In genomic region chr6:106165885-106166485, GRCh38 we compare ENCODE assay signal across 15 cellular contexts.
DNase-seq lines count a peak whose midpoint lies in the region; ATAC-seq and TF ChIP-seq lines count a peak whose summit lies in the region.
"Had no signal": no experiment of that assay in that cellular context is flagged by ENCODE, and none has a peak within 500 bp of the region (broad histone marks: within the 10 kb centered on the region; RNA-seq: fewer than 3 reads in every experiment).

No MANE protein-coding gene starts in this region.

- peak overlapping the region; percentile 44; the same call in 1 of the 2 replicates for H3K4me2 ChIP-seq in MM.1S (ENCODE audit: low read depth, low read length)

- intact Hi-C loops in activated CD4-positive, alpha-beta memory T cell treated with anti-CD3 and anti-CD28 coated beads for 36 hours (cut with micrococcal nuclease) = no loop called here

- no peaks in the 10 kb centered on the region for H3K27me3 ChIP-seq in MM.1S (replicated peaks; ENCODE audit: insufficient read depth, low read length)
- H3K27me3 ChIP-seq: ovary had no signal

- H3K27ac ChIP-seq in MM.1S (ENCODE audit: low read length) = peak overlapping the region; percentile 98
- H3K27ac ChIP-seq: ovary had no signal

- H3K4me3 ChIP-seq in MM.1S (ENCODE audit: low read length) = no peak overlapping the region
- H3K4me3 ChIP-seq: ovary had no signal

- H3K9me2 ChIP-seq in MM.1S (replicated peaks; ENCODE audit: insufficient read depth, low read length) = no peaks in the 10 kb centered on the region

- CTCF ChIA-PET in activated CD4-positive, alpha-beta memory T cell treated with anti-CD3 and anti-CD28 coated beads, Interleukin-2, amount 10 ng/mL, durations not matched to agents 7 days and 5 days (lab: Charles Lee) = interaction anchor here (0.7 to 3.5 kb wide), 3 partner anchors 16 to 116 kb away, joined by 3 to 11 read pairs (median 5); no protein-coding TSS in a partner anchor
- CTCF ChIA-PET in activated CD4-positive, alpha-beta memory T cell treated with anti-CD3 and anti-CD28 coated beads for 36 hours (lab: Charles Lee) = no interaction called here

- H3K9me3 ChIP-seq in MM.1S (replicated peaks; ENCODE audit: insufficient read depth, low read length) = no peaks in the 10 kb centered on the region
- H3K9me3 ChIP-seq: ovary had no signal

- peak overlapping the region; percentile 73 for H3K9ac ChIP-seq in MM.1S (ENCODE audit: low read length)

- no peak overlapping the region for H3K4me3 Mint-ChIP-seq in activated CD4-positive, alpha-beta memory T cell treated with anti-CD3 and anti-CD28 coated beads, Interleukin-2, amount 10 ng/mL, durations not matched to agents 7 days and 5 days
- H3K4me3 Mint-ChIP-seq in activated CD4-positive, alpha-beta memory T cell treated with anti-CD3 and anti-CD28 coated beads for 36 hours = no peak overlapping the region
- peak overlapping the region; percentile 12 for H3K4me3 Mint-ChIP-seq in activated naive CD8-positive, alpha-beta T cell treated with anti-CD3 and anti-CD28 coated beads, Interleukin-2, amount 10 ng/mL, durations not matched to agents 7 days and 5 days
- peak overlapping the region; percentile 87 for H3K4me3 Mint-ChIP-seq in natural killer cell treated with Interleukin-12 subunit alpha and Interleukin-12 subunit beta and Interleukin-15 and Interleukin-18, amount 100 ng/mL, for 72 hours
- H3K4me3 Mint-ChIP-seq: memory B cell had no signal

- peaks cover 14% of the 10 kb centered on the region for H3K36me3 Mint-ChIP-seq in activated CD4-positive, alpha-beta memory T cell treated with anti-CD3 and anti-CD28 coated beads, Interleukin-2, amount 10 ng/mL, durations not matched to agents 7 days and 5 days (ENCODE audit: low read depth)
- peaks cover 1% of the 10 kb centered on the region for H3K36me3 Mint-ChIP-seq in activated CD4-positive, alpha-beta memory T cell treated with anti-CD3 and anti-CD28 coated beads for 36 hours
- peaks cover 8% of the 10 kb centered on the region for H3K36me3 Mint-ChIP-seq in activated naive CD8-positive, alpha-beta T cell treated with anti-CD3 and anti-CD28 coated beads, Interleukin-2, amount 10 ng/mL, durations not matched to agents 7 days and 5 days
- peaks cover 15% of the 10 kb centered on the region for H3K36me3 Mint-ChIP-seq in natural killer cell treated with Interleukin-12 subunit alpha and Interleukin-12 subunit beta and Interleukin-15 and Interleukin-18, amount 100 ng/mL, for 72 hours

- H3K4me1 ChIP-seq in MM.1S (ENCODE audit: low read length) = peaks cover 94% of the 10 kb centered on the region

- H2AFZ ChIP-seq in MM.1S (ENCODE audit: low read length) = no peak overlapping the region

- H3F3A ChIP-seq in MM.1S (ENCODE audit: insufficient read depth, low read length) = peaks cover 66% of the 10 kb centered on the region

- H3K4me1 Mint-ChIP-seq in activated CD4-positive, alpha-beta memory T cell treated with anti-CD3 and anti-CD28 coated beads, Interleukin-2, amount 10 ng/mL, durations not matched to agents 7 days and 5 days = peaks cover 80% of the 10 kb centered on the region
- peaks cover 79% of the 10 kb centered on the region for H3K4me1 Mint-ChIP-seq in activated CD4-positive, alpha-beta memory T cell treated with anti-CD3 and anti-CD28 coated beads for 36 hours (ENCODE audit: low read depth)
- peaks cover 44% of the 10 kb centered on the region for H3K4me1 Mint-ChIP-seq in activated naive CD8-positive, alpha-beta T cell treated with anti-CD3 and anti-CD28 coated beads, Interleukin-2, amount 10 ng/mL, durations not matched to agents 7 days and 5 days
- H3K4me1 Mint-ChIP-seq in natural killer cell treated with Interleukin-12 subunit alpha and Interleukin-12 subunit beta and Interleukin-15 and Interleukin-18, amount 100 ng/mL, for 72 hours (ENCODE audit: low read depth in 2 of 2) = peaks cover 62 to 82% of the 10 kb centered on the region in 2 donors

- TF ChIP-seq CTCF in MM.1S (IDR thresholded peaks at IDR 0.05; ENCODE audit: low read length) = no peak

- H3K27ac Mint-ChIP-seq in activated CD4-positive, alpha-beta memory T cell treated with anti-CD3 and anti-CD28 coated beads, Interleukin-2, amount 10 ng/mL, durations not matched to agents 7 days and 5 days = peak overlapping the region; percentile 63
- no peak overlapping the region for H3K27ac Mint-ChIP-seq in activated CD4-positive, alpha-beta memory T cell treated with anti-CD3 and anti-CD28 coated beads for 36 hours
- H3K27ac Mint-ChIP-seq in activated naive CD8-positive, alpha-beta T cell treated with anti-CD3 and anti-CD28 coated beads, Interleukin-2, amount 10 ng/mL, durations not matched to agents 7 days and 5 days = peak overlapping the region; percentile 75
- H3K27ac Mint-ChIP-seq in natural killer cell treated with Interleukin-12 subunit alpha and Interleukin-12 subunit beta and Interleukin-15 and Interleukin-18, amount 100 ng/mL, for 72 hours = peak overlapping the region; percentile 97 to 99

- H3K36me3 ChIP-seq in MM.1S (replicated peaks; ENCODE audit: insufficient read depth, low read length) = no peaks in the 10 kb centered on the region
- H3K36me3 ChIP-seq: ovary had no signal

- no peaks in the 10 kb centered on the region for H4K20me1 ChIP-seq in MM.1S (ENCODE audit: insufficient read depth, low read length)

- DNase-seq in activated CD4-positive, alpha-beta memory T cell treated with anti-CD3 and anti-CD28 coated beads, Interleukin-2, amount 10 ng/mL, durations not matched to agents 7 days and 5 days = no peak
- no peak for DNase-seq in activated CD4-positive, alpha-beta memory T cell treated with anti-CD3 and anti-CD28 coated beads for 36 hours
- peak; percentile 63 for DNase-seq in MM.1S
- DNase-seq in activated naive CD8-positive, alpha-beta T cell treated with anti-CD3 and anti-CD28 coated beads, Interleukin-2, amount 10 ng/mL, durations not matched to agents 7 days and 5 days = no peak
- DNase-seq in natural killer cell treated with Interleukin-12 subunit alpha and Interleukin-12 subunit beta and Interleukin-15 and Interleukin-18, amount 100 ng/mL, for 72 hours (ENCODE audit: low spot score) = no peak
- no peak for DNase-seq in CD1c-positive myeloid dendritic cell (ENCODE audit: extremely low spot score)
- DNase-seq in iPS-NIHi7 (ENCODE audit: extremely low spot score) = no peak
- DNase-seq: AML-193; anterior cingulate cortex; hippocampal formation; NCI-H146; ovary; stimulated activated naive CD4-positive, alpha-beta T cell had no signal

- POLR2A ChIA-PET in activated CD4-positive, alpha-beta memory T cell treated with anti-CD3 and anti-CD28 coated beads, Interleukin-2, amount 10 ng/mL, durations not matched to agents 7 days and 5 days (lab: Charles Lee) = interaction anchor here (0.9 to 9.3 kb wide), 9 partner anchors 9 to 66 kb away, joined by 3 to 153 read pairs (median 5); no protein-coding TSS in a partner anchor
- POLR2A ChIA-PET in activated CD4-positive, alpha-beta memory T cell treated with anti-CD3 and anti-CD28 coated beads for 36 hours (lab: Charles Lee) = interaction anchor here (1.3 to 6.3 kb wide), 5 partner anchors 16 to 76 kb away, joined by 3 to 72 read pairs (median 6); no protein-coding TSS in a partner anchor
- POLR2A ChIA-PET in activated naive CD8-positive, alpha-beta T cell treated with anti-CD3 and anti-CD28 coated beads, Interleukin-2, amount 10 ng/mL, durations not matched to agents 7 days and 5 days (lab: Charles Lee) = interaction anchor here (4.7 kb wide), 1 partner anchor 24 kb away, joined by 28 read pairs; no protein-coding TSS in a partner anchor

- no peaks in the 10 kb centered on the region for H3K9me3 Mint-ChIP-seq in activated CD4-positive, alpha-beta memory T cell treated with anti-CD3 and anti-CD28 coated beads, Interleukin-2, amount 10 ng/mL, durations not matched to agents 7 days and 5 days
- H3K9me3 Mint-ChIP-seq in activated CD4-positive, alpha-beta memory T cell treated with anti-CD3 and anti-CD28 coated beads for 36 hours = no peaks in the 10 kb centered on the region
- peaks cover 3% of the 10 kb centered on the region for H3K9me3 Mint-ChIP-seq in activated naive CD8-positive, alpha-beta T cell treated with anti-CD3 and anti-CD28 coated beads, Interleukin-2, amount 10 ng/mL, durations not matched to agents 7 days and 5 days
- no peaks in the 10 kb centered on the region for H3K9me3 Mint-ChIP-seq in natural killer cell treated with Interleukin-12 subunit alpha and Interleukin-12 subunit beta and Interleukin-15 and Interleukin-18, amount 100 ng/mL, for 72 hours

- no peaks in the 10 kb centered on the region for H3K27me3 Mint-ChIP-seq in activated CD4-positive, alpha-beta memory T cell treated with anti-CD3 and anti-CD28 coated beads, Interleukin-2, amount 10 ng/mL, durations not matched to agents 7 days and 5 days
- no peaks in the 10 kb centered on the region for H3K27me3 Mint-ChIP-seq in activated CD4-positive, alpha-beta memory T cell treated with anti-CD3 and anti-CD28 coated beads for 36 hours
- H3K27me3 Mint-ChIP-seq in activated naive CD8-positive, alpha-beta T cell treated with anti-CD3 and anti-CD28 coated beads, Interleukin-2, amount 10 ng/mL, durations not matched to agents 7 days and 5 days = no peaks in the 10 kb centered on the region
- no peaks in the 10 kb centered on the region for H3K27me3 Mint-ChIP-seq in natural killer cell treated with Interleukin-12 subunit alpha and Interleukin-12 subunit beta and Interleukin-15 and Interleukin-18, amount 100 ng/mL, for 72 hours
- H3K27me3 Mint-ChIP-seq: memory B cell had no signal

- no peak for ATAC-seq in activated naive CD8-positive, alpha-beta T cell treated with anti-CD3 and anti-CD28 coated beads, Interleukin-2, amount 10 ng/mL, durations not matched to agents 7 days and 5 days (ENCODE audit: low read depth)
- ATAC-seq in natural killer cell treated with Interleukin-12 subunit alpha and Interleukin-12 subunit beta and Interleukin-15 and Interleukin-18, amount 100 ng/mL, for 72 hours = no peak
- ATAC-seq in GM18861 (IDR thresholded peaks at IDR 0.05; ENCODE audit: unreplicated experiment) = no peak

- peaks cover 17% of the 10 kb centered on the region for H3K79me2 ChIP-seq in MM.1S (ENCODE audit: low read length)

Comparison
In these comparisons a context has a peak if more than half of its experiments do, and no peak if none do; other contexts are left out.
1. H3K4me3 Mint-ChIP-seq: peak in activated naive CD8-positive, alpha-beta T cell treated with anti-CD3 and anti-CD28 coated beads, Interleukin-2, amount 10 ng/mL, durations not matched to agents 7 days and 5 days (single experiment) and natural killer cell treated with Interleukin-12 subunit alpha and Interleukin-12 subunit beta and Interleukin-15 and Interleukin-18, amount 100 ng/mL, for 72 hours (single experiment); none in activated CD4-positive, alpha-beta memory T cell treated with anti-CD3 and anti-CD28 coated beads, Interleukin-2, amount 10 ng/mL, durations not matched to agents 7 days and 5 days (single experiment) and activated CD4-positive, alpha-beta memory T cell treated with anti-CD3 and anti-CD28 coated beads for 36 hours (single experiment).